ENCODE assay signal across 8 cellular contexts in the genomic region with DNA sequence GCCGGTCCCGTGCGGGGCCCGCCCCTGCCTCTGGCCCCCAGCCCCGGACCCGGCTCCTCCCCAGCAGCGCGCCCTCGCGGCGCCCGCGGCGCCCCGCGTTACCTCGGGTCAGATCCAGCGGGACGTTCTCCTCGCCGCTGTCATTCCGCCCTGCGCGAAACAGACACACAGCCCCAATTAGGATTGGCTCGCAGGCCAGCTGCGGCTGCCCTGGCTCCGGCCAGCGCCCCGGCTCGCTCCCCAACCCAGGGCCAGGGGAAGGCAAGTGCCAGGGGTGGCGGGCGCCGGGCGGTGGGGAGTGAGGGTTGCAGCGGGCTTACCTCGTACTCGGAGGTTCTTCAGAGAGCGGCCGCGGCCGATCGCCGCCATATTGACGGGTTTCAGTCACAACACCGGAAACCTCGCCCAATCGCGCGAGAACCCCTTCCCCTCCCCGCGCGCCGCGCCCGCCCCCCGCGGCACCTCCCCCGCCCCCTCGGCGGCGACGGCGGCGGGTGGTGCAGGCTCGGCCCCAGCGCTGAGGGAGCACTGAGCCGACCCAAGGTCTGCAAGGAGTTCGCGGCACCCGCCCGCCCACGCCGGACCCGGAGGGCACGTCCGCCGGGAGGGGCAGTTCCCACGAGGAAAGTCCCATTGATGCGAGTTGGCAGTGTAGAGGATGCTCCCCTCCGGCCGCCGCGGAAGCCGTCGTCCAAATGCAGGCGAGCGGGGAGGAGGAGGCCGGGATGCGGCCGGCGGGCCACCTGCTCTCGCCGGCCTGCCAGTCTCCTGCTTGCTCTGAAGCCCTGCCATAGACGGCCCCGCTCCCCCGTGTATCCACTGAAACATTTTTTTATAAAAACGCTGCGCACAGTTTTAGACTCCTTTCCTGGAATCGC. TPM values are rescaled to one million over a fixed set of nuclear protein-coding genes. Genes with fewer than 3 reads are reported as not detected.
DNase-seq lines count a peak whose midpoint lies in the region; ATAC-seq and TF ChIP-seq lines count a peak whose summit lies in the region.

A gene with protein sequence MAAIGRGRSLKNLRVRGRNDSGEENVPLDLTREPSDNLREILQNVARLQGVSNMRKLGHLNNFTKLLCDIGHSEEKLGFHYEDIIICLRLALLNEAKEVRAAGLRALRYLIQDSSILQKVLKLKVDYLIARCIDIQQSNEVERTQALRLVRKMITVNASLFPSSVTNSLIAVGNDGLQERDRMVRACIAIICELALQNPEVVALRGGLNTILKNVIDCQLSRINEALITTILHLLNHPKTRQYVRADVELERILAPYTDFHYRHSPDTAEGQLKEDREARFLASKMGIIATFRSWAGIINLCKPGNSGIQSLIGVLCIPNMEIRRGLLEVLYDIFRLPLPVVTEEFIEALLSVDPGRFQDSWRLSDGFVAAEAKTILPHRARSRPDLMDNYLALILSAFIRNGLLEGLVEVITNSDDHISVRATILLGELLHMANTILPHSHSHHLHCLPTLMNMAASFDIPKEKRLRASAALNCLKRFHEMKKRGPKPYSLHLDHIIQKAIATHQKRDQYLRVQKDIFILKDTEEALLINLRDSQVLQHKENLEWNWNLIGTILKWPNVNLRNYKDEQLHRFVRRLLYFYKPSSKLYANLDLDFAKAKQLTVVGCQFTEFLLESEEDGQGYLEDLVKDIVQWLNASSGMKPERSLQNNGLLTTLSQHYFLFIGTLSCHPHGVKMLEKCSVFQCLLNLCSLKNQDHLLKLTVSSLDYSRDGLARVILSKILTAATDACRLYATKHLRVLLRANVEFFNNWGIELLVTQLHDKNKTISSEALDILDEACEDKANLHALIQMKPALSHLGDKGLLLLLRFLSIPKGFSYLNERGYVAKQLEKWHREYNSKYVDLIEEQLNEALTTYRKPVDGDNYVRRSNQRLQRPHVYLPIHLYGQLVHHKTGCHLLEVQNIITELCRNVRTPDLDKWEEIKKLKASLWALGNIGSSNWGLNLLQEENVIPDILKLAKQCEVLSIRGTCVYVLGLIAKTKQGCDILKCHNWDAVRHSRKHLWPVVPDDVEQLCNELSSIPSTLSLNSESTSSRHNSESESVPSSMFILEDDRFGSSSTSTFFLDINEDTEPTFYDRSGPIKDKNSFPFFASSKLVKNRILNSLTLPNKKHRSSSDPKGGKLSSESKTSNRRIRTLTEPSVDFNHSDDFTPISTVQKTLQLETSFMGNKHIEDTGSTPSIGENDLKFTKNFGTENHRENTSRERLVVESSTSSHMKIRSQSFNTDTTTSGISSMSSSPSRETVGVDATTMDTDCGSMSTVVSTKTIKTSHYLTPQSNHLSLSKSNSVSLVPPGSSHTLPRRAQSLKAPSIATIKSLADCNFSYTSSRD (N-terminal part only) (minus strand): TSS at position 391 of the 878 bp plus-strand sequence. CDS start 22 bp downstream, at position 369.

- intact Hi-C loops in natural killer cell (cut with micrococcal nuclease) = no loop called here

- H3K9me3 ChIP-seq in fibroblast of lung (ENCODE audit: control insufficient read depth, insufficient read depth, low read depth, low read length) = no peaks in the 10 kb centered on the region

- peaks cover 41% of the 10 kb centered on the region for H3K79me2 ChIP-seq in fibroblast of lung (ENCODE audit: control insufficient read depth, insufficient read depth, low read length)

- peak within 1 kb of the TSS; percentile 93 for H3K27ac ChIP-seq in fibroblast of lung (ENCODE audit: insufficient read depth, low read length)

- H3K27me3 ChIP-seq in fibroblast of lung (ENCODE audit: control insufficient read depth, insufficient read depth, low read length) = no peaks in the 10 kb centered on the region

- H4K20me1 ChIP-seq in fibroblast of lung (ENCODE audit: control insufficient read depth, extremely low read depth, insufficient read depth, low read length) = no peaks in the 10 kb centered on the region

- H3K27ac Mint-ChIP-seq in activated T-helper 17 cell treated with anti-CD3 and anti-CD28 coated beads, Interleukin-2, amount 50 U/mL, for 72 hours = peak within 1 kb of the TSS; percentile 87
- peak within 1 kb of the TSS; percentile 97 to 99 for H3K27ac Mint-ChIP-seq in natural killer cell

- H3K9me3 Mint-ChIP-seq in activated T-helper 17 cell treated with anti-CD3 and anti-CD28 coated beads, Interleukin-2, amount 50 U/mL, for 72 hours = no peaks in the 10 kb centered on the region
- no peaks in the 10 kb centered on the region for H3K9me3 Mint-ChIP-seq in natural killer cell

- ATAC-seq in activated T-helper 17 cell treated with anti-CD3 and anti-CD28 coated beads, Interleukin-2, amount 50 U/mL, for 72 hours (replicated peaks) = peak; percentile 84
- peak; percentile 68 to 86 (median 78) for ATAC-seq in natural killer cell

- H3K4me2 ChIP-seq in fibroblast of lung (ENCODE audit: extremely low read depth, insufficient read depth, low read length) = peak within 1 kb of the TSS; percentile 79

- no peaks in the 10 kb centered on the region for H3K36me3 ChIP-seq in fibroblast of lung (ENCODE audit: control insufficient read depth, insufficient read depth, low read length)

- peaks cover 21% of the 10 kb centered on the region for H3K4me1 Mint-ChIP-seq in activated T-helper 17 cell treated with anti-CD3 and anti-CD28 coated beads, Interleukin-2, amount 50 U/mL, for 72 hours
- peaks cover 44% of the 10 kb centered on the region in 2 donors for H3K4me1 Mint-ChIP-seq in natural killer cell

- peak within 1 kb of the TSS; percentile 99 for H3K9ac ChIP-seq in fibroblast of lung (ENCODE audit: insufficient read depth, low read length)

- H3K27me3 Mint-ChIP-seq in activated T-helper 17 cell treated with anti-CD3 and anti-CD28 coated beads, Interleukin-2, amount 50 U/mL, for 72 hours = peaks cover 3% of the 10 kb centered on the region
- H3K27me3 Mint-ChIP-seq in natural killer cell (ENCODE audit: low read depth in 2 of 2) = peaks cover 0 to 4% of the 10 kb centered on the region in 2 donors

- H3K36me3 Mint-ChIP-seq in activated T-helper 17 cell treated with anti-CD3 and anti-CD28 coated beads, Interleukin-2, amount 50 U/mL, for 72 hours (ENCODE audit: low read depth) = peaks cover 40% of the 10 kb centered on the region
- no peaks in the 10 kb centered on the region for H3K36me3 Mint-ChIP-seq in natural killer cell

- H2AFZ ChIP-seq in fibroblast of lung (ENCODE audit: low read length) = peak within 1 kb of the TSS; percentile 92

- peak within 1 kb of the TSS; percentile 97 for H3K4me3 Mint-ChIP-seq in activated T-helper 17 cell treated with anti-CD3 and anti-CD28 coated beads, Interleukin-2, amount 50 U/mL, for 72 hours
- H3K4me3 Mint-ChIP-seq in natural killer cell = peak within 1 kb of the TSS; percentile 96

- H3K4me3 ChIP-seq in fibroblast of lung (replicated peaks in 1 of 4; ENCODE audit: control extremely low read depth in 1 of 4, insufficient read depth in 1 of 4, low read depth in 3 of 4, low read length in 4 of 4) = peak within 1 kb of the TSS; percentile 83 to 97 (median 92)

- TF ChIP-seq CTCF in fibroblast of lung (conservative IDR thresholded peaks at IDR 0.05 in 1 of 2, IDR thresholded peaks at IDR 0.05 in 1 of 2; ENCODE audit: low read depth in 1 of 2, low read length in 2 of 2) (no peak), natural killer cell (IDR thresholded peaks at IDR 0.05) (no peak)

- peaks cover 3% of the 10 kb centered on the region for H3K4me1 ChIP-seq in fibroblast of lung (ENCODE audit: control insufficient read depth, extremely low read depth, insufficient read depth, low read length)

- peak; percentile 92 for DNase-seq in Daoy (ENCODE audit: low read depth)
- peak; percentile 74 for DNase-seq in GOT3 (lab: John Stamatoyannopoulos, UW)
- DNase-seq in LHCN-M2 (ENCODE audit: low read depth) = peak; percentile 84
- DNase-seq in RPMI7951 (ENCODE audit: low read depth) = peak; percentile 87
- peak; percentile 82 to 84 for DNase-seq in fibroblast of lung (ENCODE audit: low read depth in 2 of 2)
- peak; percentile 88 for DNase-seq in natural killer cell
- DNase-seq in stimulated activated naive CD4-positive, alpha-beta T cell treated with Interleukin-2 at 50 U/mL for 16 hours (lab: John Stamatoyannopoulos, UW) = peak; percentile 88

RNA-seq across cellular contexts. Expression of the gene that starts here (rescaled TPM):
- 10.7 and 13.1 TPM in 2 replicates for total RNA-seq in Daoy (2014; rRNA removed; shearing (Covaris generic))
- 11.7 and 17.3 TPM in 2 replicates for total RNA-seq in LHCN-M2 (2014; rRNA removed)
- 1.2 TPM for polyA plus RNA-seq in LHCN-M2 (2012)
- 19.6 and 21.0 TPM in 2 replicates for total RNA-seq in RPMI7951 (2014; rRNA removed; shearing (Covaris generic))
- 10 to 100 TPM; 35.1 to 84.8 TPM for total RNA-seq in activated T-helper 17 cell treated with anti-CD3 and anti-CD28 coated beads, Interleukin-2, amount 50 U/mL, for 72 hours
- 25.2 and 26.3 TPM in 2 replicates for total RNA-seq in fibroblast of lung
- polyA plus RNA-seq in fibroblast of lung = 9.1 and 17.1 TPM in 2 replicates
- 3.9 and 7.6 TPM in 2 replicates for polyA plus RNA-seq in fibroblast of lung (2012)
- 12.3 and 22.2 TPM in 2 replicates for polyA minus RNA-seq in fibroblast of lung (ENCODE audit: low replicate concordance)
- total RNA-seq in natural killer cell = 100 to 1,000 TPM; 103 to 105 (median 103) TPM

Comparison
In these comparisons a context has a peak if more than half of its experiments do, and no peak if none do; other contexts are left out.
1. Peak in every context shown above with its lines: DNase-seq, ATAC-seq, H3K4me3 ChIP-seq and H3K27ac ChIP-seq.